Comparison of ENCODE assay signal across 16 cellular contexts in the genomic region with DNA sequence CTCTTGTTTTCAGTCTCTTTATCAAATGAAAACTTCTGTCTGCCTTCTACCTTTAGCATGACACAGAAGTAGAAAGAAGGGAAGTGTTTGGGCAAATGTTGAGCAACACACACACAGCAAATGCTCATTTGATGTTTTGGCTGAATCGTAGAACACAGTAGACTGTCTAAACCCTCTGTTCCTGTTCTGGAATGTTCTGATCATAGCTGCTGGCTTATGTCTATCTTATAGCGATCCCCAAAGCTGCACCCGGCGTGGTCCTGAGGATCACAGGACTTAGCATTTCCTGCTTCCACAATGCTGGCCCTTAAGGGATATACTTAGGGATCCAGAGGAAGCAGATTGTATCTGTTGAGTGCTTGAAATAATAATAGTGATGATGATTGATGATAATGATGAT. TPM values are rescaled to one million over a fixed set of nuclear protein-coding genes. Genes with fewer than 3 reads are reported as not detected.
DNase-seq lines count a peak whose midpoint lies in the region; ATAC-seq and TF ChIP-seq lines count a peak whose summit lies in the region.
"Had no signal": no experiment of that assay in that cellular context is flagged by ENCODE, and none has a peak within 500 bp of the region (broad histone marks: within the 10 kb centered on the region; RNA-seq: fewer than 3 reads in every experiment).

No MANE protein-coding gene starts in this region.

- H3K4me3 ChIP-seq in NB4 (ENCODE audit: low read depth, low read length) (no peak overlapping the region), gastrocnemius medialis (no peak overlapping the region)

- H3K27ac ChIP-seq in cingulate gyrus (ENCODE audit: low read depth, low read length) (peak overlapping the region; percentile 78), gastrocnemius medialis (peak overlapping the region; percentile 92 to 97 (median 95))

- in situ Hi-C loops in gastrocnemius medialis (cut with MboI; ENCODE audit: low sequenced_read_pairs in 4 of 4): no loop called here

- peaks cover 73 to 94% of the 10 kb centered on the region in 2 donors for H3K4me1 ChIP-seq in gastrocnemius medialis

- TF ChIP-seq CTCF in NB4 (IDR thresholded peaks at IDR 0.05; ENCODE audit: low read depth, low read length): no peak
- no peak for TF ChIP-seq CTCF in gastrocnemius medialis (IDR thresholded peaks at IDR 0.05 in 4 of 5, conservative IDR thresholded peaks at IDR 0.05 in 1 of 5)

- H3K36me3 ChIP-seq in gastrocnemius medialis: no peaks in the 10 kb centered on the region

- TF ChIP-seq POLR2A in NB4 (IDR thresholded peaks at IDR 0.05; ENCODE audit: extremely low read depth, insufficient read length) (no peak), gastrocnemius medialis (IDR thresholded peaks at IDR 0.05) (no peak)

- DNase-seq in CD1c-positive myeloid dendritic cell (ENCODE audit: extremely low spot score): peak; percentile 69
- DNase-seq in NB4 (ENCODE audit: low read depth): peak; percentile 72
- no peak for DNase-seq in gastrocnemius medialis
- no peak for DNase-seq in hypothalamus (lab: John Stamatoyannopoulos, UW)
- no peak for DNase-seq in activated CD4-positive, alpha-beta T cell treated with anti-CD3 and anti-CD28 coated beads for 1 hour
- DNase-seq: activated CD4-positive, alpha-beta T cell treated with anti-CD3 and anti-CD28 coated beads, Interleukin-2, amount 10 ng/mL, durations not matched to agents 7 days and 5 days; KG1; mesendoderm; NCI-H226; posterior cingulate gyrus had no signal

- H3K27me3 ChIP-seq in gastrocnemius medialis: no peaks in the 10 kb centered on the region

- H3K9me3 ChIP-seq in gastrocnemius medialis: no peaks in the 10 kb centered on the region

- ATAC-seq in gastrocnemius medialis: peak in 1 of 2 donors; percentile 11
- ATAC-seq in GM18519 (IDR thresholded peaks at IDR 0.05; ENCODE audit: low FRiP score, unreplicated experiment): no peak
- no peak for ATAC-seq in GM18907 (IDR thresholded peaks at IDR 0.05; ENCODE audit: unreplicated experiment)
- ATAC-seq: HCT116 had no signal

- intact Hi-C loops in gastrocnemius medialis (cut with DNase I; ENCODE audit: low total_unique reads): no loop called here

RNA-seq across cellular contexts. Expression of a gene that starts 15.2 kb away (rescaled TPM):
- total RNA-seq in gastrocnemius medialis: 10 to 100 TPM in 2 of 4 donors, 1 to 10 TPM in 2; 3.6 to 36.1 (median 12.0) TPM
- total RNA-seq: SK-MEL-5, urinary bladder had no signal

RNA-seq across cellular contexts. Expression of a gene that starts 41.4 kb away (rescaled TPM):
- total RNA-seq in gastrocnemius medialis: not detected
- total RNA-seq: activated CD4-positive, alpha-beta T cell treated with anti-CD3 and anti-CD28 coated beads, Interleukin-2, amount 10 ng/mL, durations not matched to agents 7 days and 5 days; SK-MEL-5; urinary bladder had no signal

RNA-seq across cellular contexts. Expression of a gene that starts 44.4 kb away (rescaled TPM):
- 100 to 1,000 TPM; 122 to 266 (median 150) TPM for total RNA-seq in gastrocnemius medialis

Comparison
In these comparisons a context has a peak if more than half of its experiments do, and no peak if none do; other contexts are left out.
1. DNase-seq: peak in CD1c-positive myeloid dendritic cell (single experiment) and NB4 (single experiment); none in gastrocnemius medialis (0 of 2), hypothalamus (0 of 51) and activated CD4-positive, alpha-beta T cell treated with anti-CD3 and anti-CD28 coated beads for 1 hour (single experiment).